Comparison of ENCODE assay signal across 9 cellular contexts in the genomic region with DNA sequence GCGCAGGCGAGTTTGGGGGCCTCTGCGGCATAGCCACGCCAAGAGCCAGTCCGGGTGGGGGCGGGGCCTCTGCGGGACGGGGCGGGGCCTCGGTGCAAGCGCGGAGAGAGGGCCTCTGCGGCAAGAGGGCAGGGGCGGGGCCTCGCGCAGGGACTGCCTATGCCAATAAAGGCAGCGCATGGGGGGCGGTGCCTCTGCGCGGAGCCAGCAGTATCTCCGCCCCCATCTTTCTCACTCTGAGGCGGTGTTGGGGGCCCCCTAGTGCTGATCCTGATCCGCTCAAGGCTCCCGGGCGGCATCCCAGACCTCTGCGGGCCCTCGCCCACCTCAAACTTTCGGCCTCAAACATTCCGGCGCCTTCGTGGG.
DNase-seq lines count a peak whose midpoint lies in the region; ATAC-seq and TF ChIP-seq lines count a peak whose summit lies in the region.
"Had no signal": no experiment of that assay in that cellular context is flagged by ENCODE, and none has a peak within 500 bp of the region (broad histone marks: within the 10 kb centered on the region; RNA-seq: fewer than 3 reads in every experiment).

No MANE protein-coding gene starts in this region.

- ATAC-seq in GM18511 (IDR thresholded peaks at IDR 0.05; ENCODE audit: unreplicated experiment) (peak; percentile 86), HG03432 (IDR thresholded peaks at IDR 0.05; ENCODE audit: unreplicated experiment) (peak; percentile 89), GM19328 (IDR thresholded peaks at IDR 0.05; ENCODE audit: unreplicated experiment) (no peak)

- H3K4me3 ChIP-seq in WI38 (ENCODE audit: low read depth, low read length), result no peak overlapping the region
- H3K4me3 ChIP-seq: ovary had no signal

- TF ChIP-seq CTCF in WI38 (IDR thresholded peaks at IDR 0.05; ENCODE audit: low read depth, low read length), result peak; percentile 36

- DNase-seq in brain pericyte (ENCODE audit: low read depth, low spot score) (peak; percentile 32), islet precursor cell (peak; percentile 79), NCI-H1092 treated with DMSO at 0.1 percent for 48 hours (lab: John Stamatoyannopoulos, UW) (no peak)
- peak; percentile 81 for DNase-seq in stimulated activated CD4-positive, alpha-beta T cell treated with anti-CD3 and anti-CD28 coated beads, Interleukin-4, amount 100 ng/mL, for 1 hour
